In the genomic region with DNA sequence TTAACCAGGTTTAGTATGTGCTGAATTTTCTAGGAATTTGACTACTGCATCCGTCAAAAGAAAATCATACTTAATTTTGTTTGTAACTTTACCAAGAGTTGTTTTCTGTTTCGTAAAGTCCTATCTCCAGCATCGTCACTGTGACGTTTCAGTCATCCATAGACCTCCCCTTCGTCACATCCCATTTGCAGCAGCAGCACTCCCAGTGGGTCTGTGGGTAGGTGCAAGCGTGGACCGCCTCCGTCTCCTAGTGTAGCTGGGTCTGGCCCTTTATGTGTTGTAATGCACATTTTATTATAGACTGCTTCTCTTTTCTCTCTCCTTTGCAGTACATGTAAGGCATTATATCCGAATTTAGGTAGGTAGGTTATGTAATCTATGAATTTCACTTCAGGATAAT, we compare ENCODE assay signal across 13 cellular contexts. TPM values are rescaled to one million over a fixed set of nuclear protein-coding genes. Genes with fewer than 3 reads are reported as not detected.
DNase-seq lines count a peak whose midpoint lies in the region; ATAC-seq, FAIRE-seq and TF ChIP-seq lines count a peak whose summit lies in the region.
"Had no signal": no experiment of that assay in that cellular context is flagged by ENCODE, and none has a peak within 500 bp of the region (broad histone marks: within the 10 kb centered on the region; RNA-seq: fewer than 3 reads in every experiment).

No MANE protein-coding gene starts in this region.

- 66 to 78% methylated on average over 9 of the region's 9 CpGs for WGBS in upper lobe of left lung, 2 donors

- intact Hi-C loops in cardiac septum (cut with DNase I) (loop anchor here (5.0 kb wide), 1 partner anchor 49 kb away; no protein-coding TSS in a partner anchor), left ventricle myocardium superior (cut with micrococcal nuclease) (loop anchor here (5.0 kb wide), 1 partner anchor 124 kb away; no protein-coding TSS in a partner anchor), kidney (cut with DNase I) (loop anchor here (5.0 kb wide), 1 partner anchor 124 kb away; no protein-coding TSS in a partner anchor)

- H3K27me3 ChIP-seq in upper lobe of left lung = no peaks in the 10 kb centered on the region
- H3K27me3 ChIP-seq: tibial nerve had no signal

- no peak for FAIRE-seq in kidney (lab: Jason Lieb, UNC)
- FAIRE-seq: GM19239, small intestine had no signal

- ATAC-seq in left ventricle myocardium superior (no peak), upper lobe of left lung (ENCODE audit: low FRiP score in 2 of 2) (peak; percentile 31 to 40), esophagus mucosa (no peak)

- H3K9ac ChIP-seq in kidney (ENCODE audit: low read length in 2 of 2) = no peak overlapping the region

- H3K27ac ChIP-seq in kidney (ENCODE audit: low read depth in 2 of 2, low read length in 2 of 2) (no peak overlapping the region), upper lobe of left lung (peak overlapping the region in 2 of 4 donors; percentile 45 to 68), caudate nucleus (ENCODE audit: low read depth, low read length) (no peak overlapping the region)
- H3K27ac ChIP-seq: tibial nerve had no signal

- no peak for TF ChIP-seq EP300 in upper lobe of left lung (IDR thresholded peaks at IDR 0.05)

- no peak for TF ChIP-seq POLR2A in upper lobe of left lung (IDR thresholded peaks at IDR 0.05)

- TF ChIP-seq CTCF in kidney (IDR thresholded peaks at IDR 0.05; ENCODE audit: borderline replicate concordance, extremely low read depth, insufficient read depth) = no peak
- TF ChIP-seq CTCF in upper lobe of left lung (IDR thresholded peaks at IDR 0.05) = peak in 1 of 6 experiments; percentile 8

- H3K36me3 ChIP-seq in kidney (ENCODE audit: control insufficient read depth in 1 of 2, insufficient read depth in 2 of 2, low read length in 2 of 2) (no peaks in the 10 kb centered on the region), upper lobe of left lung (no peaks in the 10 kb centered on the region)
- H3K36me3 ChIP-seq: tibial nerve had no signal

- H3K9me3 ChIP-seq in kidney (ENCODE audit: control insufficient read depth in 1 of 2, low read length in 2 of 2) (no peaks in the 10 kb centered on the region), upper lobe of left lung (no peaks in the 10 kb centered on the region)
- H3K9me3 ChIP-seq: tibial nerve had no signal

- DNase-seq in cardiac septum (ENCODE audit: low spot score) (peak; percentile 66), left ventricle myocardium superior (no peak), activated T-helper 1 cell treated with Interleukin-2 at 50 U/mL for 16 hours (ENCODE audit: low read depth) (peak; percentile 34), kidney (peak; percentile 3), upper lobe of left lung (no peak), caudate nucleus (lab: John Stamatoyannopoulos, UW) (no peak), HUDEP-2 (lab: John Stamatoyannopoulos, UW; ENCODE audit: unreplicated experiment in 76 of 76) (no peak)
- DNase-seq: ACHN, small intestine had no signal

- H3K4me1 ChIP-seq in kidney (ENCODE audit: control insufficient read depth in 1 of 2, insufficient read depth in 1 of 2, low read depth in 1 of 2, low read length in 2 of 2) (peaks cover 5 to 25% of the 10 kb centered on the region in 2 donors), upper lobe of left lung (peaks cover 51 to 67% (median 54%) of the 10 kb centered on the region in 4 donors)

- H3K4me3 ChIP-seq in kidney (ENCODE audit: low read length in 2 of 2) = no peak overlapping the region
- H3K4me3 ChIP-seq in upper lobe of left lung = no peak overlapping the region
- H3K4me3 ChIP-seq: tibial nerve had no signal

RNA-seq across cellular contexts. Expression of gene EVL, which starts 41.0 kb away (rescaled TPM):
- 46.3 TPM for total RNA-seq in cardiac septum
- 54.4 TPM for total RNA-seq in left ventricle myocardium superior
- total RNA-seq in kidney = 84.1 TPM
- polyA plus RNA-seq in kidney (ENCODE audit: insufficient read depth, low read depth, low replicate concordance) = 54.8 TPM
- total RNA-seq in upper lobe of left lung = 100 to 1,000 TPM in 5 of 6 donors, 10 to 100 TPM in 1; 69.6 to 222 (median 140) TPM
- 25.2 TPM for total RNA-seq in esophagus mucosa

RNA-seq across cellular contexts. Expression of gene DEGS2, which starts 53.2 kb away (rescaled TPM):
- total RNA-seq in cardiac septum = not detected
- total RNA-seq in left ventricle myocardium superior = not detected
- total RNA-seq in kidney = 28.7 TPM
- 25.1 TPM for polyA plus RNA-seq in kidney (ENCODE audit: insufficient read depth, low read depth, low replicate concordance)
- 10 to 100 TPM in 1 of 6 donors, 1 to 10 TPM in 5; 2.0 to 19.9 (median 5.4) TPM for total RNA-seq in upper lobe of left lung
- total RNA-seq in esophagus mucosa = 51.5 TPM
- total RNA-seq: RPMI7951 had no signal

Comparison
In these comparisons a context has a peak if more than half of its experiments do, and no peak if none do; other contexts are left out.
1. DNase-seq: peak in cardiac septum (single experiment), activated T-helper 1 cell treated with Interleukin-2 at 50 U/mL for 16 hours (single experiment) and kidney (single experiment); none in left ventricle myocardium superior (single experiment), upper lobe of left lung (0 of 2), caudate nucleus (0 of 61) and HUDEP-2 (0 of 76).
2. ATAC-seq: peak in upper lobe of left lung (2 of 2); none in left ventricle myocardium superior (single experiment) and esophagus mucosa (single experiment).